Comparison of ENCODE assay signal across 13 cellular contexts in the genomic region with DNA sequence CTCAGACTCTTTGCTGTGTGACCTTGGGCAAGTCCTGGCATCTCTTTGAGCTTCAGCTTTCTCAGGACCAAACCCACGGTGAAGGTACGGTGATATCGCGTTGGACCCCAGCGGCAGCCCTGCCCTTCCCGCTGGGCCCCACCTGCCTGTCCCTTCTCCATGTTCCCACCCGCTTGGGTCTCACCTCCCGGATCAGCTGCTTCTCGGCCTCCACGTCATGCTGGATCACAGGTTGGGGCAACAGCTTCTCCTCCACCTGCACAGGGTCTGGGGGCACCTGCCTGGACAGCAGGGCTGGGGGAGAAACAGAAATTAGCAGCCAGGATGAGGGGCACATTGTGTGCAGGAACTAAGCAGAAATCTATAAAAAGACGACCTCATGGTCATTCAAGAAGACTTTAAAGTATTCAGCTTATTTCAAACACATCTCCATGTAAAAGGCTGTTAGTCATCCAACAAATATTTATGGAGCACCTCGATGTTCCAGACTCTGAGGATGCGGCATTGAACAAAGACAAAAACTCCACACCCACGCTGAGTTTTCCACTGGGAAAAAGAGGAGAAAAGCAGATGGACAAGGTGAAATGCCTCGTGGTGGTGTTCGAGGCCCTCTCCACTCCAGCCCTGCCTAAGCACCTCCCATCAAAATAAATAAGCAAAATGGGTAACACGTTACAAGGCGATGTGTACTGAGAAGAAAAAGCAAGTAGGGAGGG. TPM values are rescaled to one million over a fixed set of nuclear protein-coding genes. Genes with fewer than 3 reads are reported as not detected.
DNase-seq lines count a peak whose midpoint lies in the region; ATAC-seq and TF ChIP-seq lines count a peak whose summit lies in the region.
"Had no signal": no experiment of that assay in that cellular context is flagged by ENCODE, and none has a peak within 500 bp of the region (broad histone marks: within the 10 kb centered on the region; RNA-seq: fewer than 3 reads in every experiment).

No MANE protein-coding gene starts in this region.

- H3K9me3 ChIP-seq in mesodermal cell (ENCODE audit: control insufficient read depth, low read length), result no peaks in the 10 kb centered on the region
- H3K9me3 ChIP-seq: right atrium auricular region had no signal

- DNase-seq in AG10803 (ENCODE audit: low read depth) (peak; percentile 78), LHCN-M2 (ENCODE audit: low read depth) (peak; percentile 73), NOMO-1 treated with DMSO at 0.1 percent for 48 hours (lab: John Stamatoyannopoulos, UW; ENCODE audit: unreplicated experiment) (no peak), NCI-H1930 (lab: John Stamatoyannopoulos, UW) (no peak)
- DNase-seq in central memory CD8-positive, alpha-beta T cell (ENCODE audit: low spot score in 2 of 2), result no peak
- DNase-seq: activated CD4-positive, alpha-beta memory T cell treated with anti-CD3 and anti-CD28 coated beads, Interleukin-2, amount 10 ng/mL, durations not matched to agents 7 days and 5 days; activated naive CD8-positive, alpha-beta T cell treated with anti-CD3 and anti-CD28 coated beads, Interleukin-2, amount 10 ng/mL, durations not matched to agents 7 days and 5 days; erythroblast had no signal

- no peaks in the 10 kb centered on the region for H3K9me3 Mint-ChIP-seq in central memory CD8-positive, alpha-beta T cell
- H3K9me3 Mint-ChIP-seq: activated CD4-positive, alpha-beta memory T cell treated with anti-CD3 and anti-CD28 coated beads, Interleukin-2, amount 10 ng/mL, durations not matched to agents 7 days and 5 days; activated naive CD8-positive, alpha-beta T cell treated with anti-CD3 and anti-CD28 coated beads, Interleukin-2, amount 10 ng/mL, durations not matched to agents 7 days and 5 days had no signal

- 84 to 89% methylated on average over 10 to 16 of the region's 18 CpGs for WGBS in mesodermal cell (ENCODE audit: insufficient coverage in 2 of 2), 2 experiments

- no peak for TF ChIP-seq CTCF in AG10803 (conservative IDR thresholded peaks at IDR 0.05; ENCODE audit: low read length)

- no peaks in the 10 kb centered on the region for H3K36me3 ChIP-seq in mesodermal cell (ENCODE audit: control insufficient read depth, insufficient read depth, low read length)
- H3K36me3 ChIP-seq: right atrium auricular region had no signal

- peaks cover 7% of the 10 kb centered on the region for H3K4me1 Mint-ChIP-seq in central memory CD8-positive, alpha-beta T cell

- peaks cover 19% of the 10 kb centered on the region for H3K4me1 ChIP-seq in mesodermal cell (ENCODE audit: control insufficient read depth, insufficient read depth, low read length, poor library complexity, severe bottlenecking)

- no peak for ATAC-seq in central memory CD8-positive, alpha-beta T cell (replicated peaks; ENCODE audit: extremely low read depth, poor library complexity, severe bottlenecking)
- ATAC-seq in HG03135 (IDR thresholded peaks at IDR 0.05; ENCODE audit: unreplicated experiment) (no peak), GM21515 (IDR thresholded peaks at IDR 0.05; ENCODE audit: unreplicated experiment) (no peak)
- ATAC-seq: left lobe of liver had no signal

- peaks cover 4% of the 10 kb centered on the region for H3K36me3 Mint-ChIP-seq in central memory CD8-positive, alpha-beta T cell (ENCODE audit: insufficient read depth)
- H3K36me3 Mint-ChIP-seq: activated naive CD8-positive, alpha-beta T cell treated with anti-CD3 and anti-CD28 coated beads, Interleukin-2, amount 10 ng/mL, durations not matched to agents 7 days and 5 days had no signal

- no peak overlapping the region; the same call in 1 of the 2 replicates for H3K4me3 ChIP-seq in AG10803 (ENCODE audit: low read length)
- H3K4me3 ChIP-seq in mesodermal cell (ENCODE audit: extremely low read depth, insufficient read depth, low read length, poor library complexity, severe bottlenecking), result no peak overlapping the region
- H3K4me3 ChIP-seq: right atrium auricular region had no signal

- peaks cover 11% of the 10 kb centered on the region for H3K27me3 Mint-ChIP-seq in central memory CD8-positive, alpha-beta T cell

- peak overlapping the region; percentile 80 for H3K27ac ChIP-seq in mesodermal cell (ENCODE audit: low read depth, low read length, severe bottlenecking)
- H3K27ac ChIP-seq: right atrium auricular region had no signal

- peak overlapping the region; percentile 15 for H3K4me3 Mint-ChIP-seq in central memory CD8-positive, alpha-beta T cell
- H3K4me3 Mint-ChIP-seq: activated CD4-positive, alpha-beta memory T cell treated with anti-CD3 and anti-CD28 coated beads, Interleukin-2, amount 10 ng/mL, durations not matched to agents 7 days and 5 days; activated naive CD8-positive, alpha-beta T cell treated with anti-CD3 and anti-CD28 coated beads, Interleukin-2, amount 10 ng/mL, durations not matched to agents 7 days and 5 days had no signal

- no peak overlapping the region for H3K27ac Mint-ChIP-seq in central memory CD8-positive, alpha-beta T cell (ENCODE audit: low read depth)
- H3K27ac Mint-ChIP-seq: activated CD4-positive, alpha-beta memory T cell treated with anti-CD3 and anti-CD28 coated beads, Interleukin-2, amount 10 ng/mL, durations not matched to agents 7 days and 5 days; activated naive CD8-positive, alpha-beta T cell treated with anti-CD3 and anti-CD28 coated beads, Interleukin-2, amount 10 ng/mL, durations not matched to agents 7 days and 5 days had no signal

RNA-seq across cellular contexts. Expression of a gene that starts 19.5 kb away (rescaled TPM):
- 0.13 and 0.75 TPM in 2 replicates for total RNA-seq in LHCN-M2 (2014; rRNA removed)
- 3.8 TPM for polyA plus RNA-seq in LHCN-M2 (2012)
- 5.0 TPM for polyA plus RNA-seq in mesodermal cell (2013, experiment 1 of 2)
- 3.8 TPM for polyA plus RNA-seq in mesodermal cell (2013, experiment 2 of 2)
- total RNA-seq: activated CD4-positive, alpha-beta memory T cell treated with anti-CD3 and anti-CD28 coated beads, Interleukin-2, amount 10 ng/mL, durations not matched to agents 7 days and 5 days; activated naive CD8-positive, alpha-beta T cell treated with anti-CD3 and anti-CD28 coated beads, Interleukin-2, amount 10 ng/mL, durations not matched to agents 7 days and 5 days had no signal

RNA-seq across cellular contexts. Expression of a gene that starts 34.1 kb away (rescaled TPM):
- 0.71 and 0.98 TPM in 2 replicates for total RNA-seq in LHCN-M2 (2014; rRNA removed)
- 5.3 TPM for polyA plus RNA-seq in LHCN-M2 (2012)
- polyA plus RNA-seq in mesodermal cell (2013, experiment 1 of 2), result 2.1 TPM
- polyA plus RNA-seq in mesodermal cell (2013, experiment 2 of 2), result 1.9 TPM

RNA-seq across cellular contexts. Expression of a gene that starts 37.2 kb away (rescaled TPM):
- total RNA-seq in LHCN-M2 (2014; rRNA removed), result 254 and 285 TPM in 2 replicates
- polyA plus RNA-seq in LHCN-M2 (2012), result 204 TPM
- polyA plus RNA-seq in mesodermal cell (2013, experiment 1 of 2), result 255 TPM
- polyA plus RNA-seq in mesodermal cell (2013, experiment 2 of 2), result 225 TPM

Comparison
In these comparisons a context has a peak if more than half of its experiments do, and no peak if none do; other contexts are left out.
1. DNase-seq: peak in AG10803 (single experiment) and LHCN-M2 (single experiment); none in central memory CD8-positive, alpha-beta T cell (0 of 2), NOMO-1 treated with DMSO at 0.1 percent for 48 hours (single experiment) and NCI-H1930 (0 of 2).